ENCODE assay signal across 11 cellular contexts in the genomic region with DNA sequence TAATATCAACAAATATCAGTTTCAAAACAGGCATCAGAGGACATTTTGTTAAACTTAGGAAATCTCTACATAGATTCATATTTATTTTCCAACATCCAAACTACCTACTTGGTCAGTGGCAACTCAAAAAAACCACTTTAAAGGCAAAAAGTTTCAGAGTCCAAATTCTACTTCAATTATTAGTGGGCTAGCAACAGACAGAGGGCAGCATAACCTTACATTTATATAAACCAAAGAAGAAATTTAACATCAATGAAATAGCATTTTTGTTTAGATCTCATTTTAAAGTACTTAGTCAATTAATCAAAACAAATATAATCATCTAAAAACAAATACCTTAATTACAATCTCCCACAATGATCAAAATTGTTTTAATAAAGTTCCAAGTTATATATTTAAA. TPM values are rescaled to one million over a fixed set of nuclear protein-coding genes. Genes with fewer than 3 reads are reported as not detected.
DNase-seq lines count a peak whose midpoint lies in the region; ATAC-seq, FAIRE-seq and TF ChIP-seq lines count a peak whose summit lies in the region.
"Had no signal": no experiment of that assay in that cellular context is flagged by ENCODE, and none has a peak within 500 bp of the region (broad histone marks: within the 10 kb centered on the region; RNA-seq: fewer than 3 reads in every experiment).

No MANE protein-coding gene starts in this region.

- POLR2A ChIA-PET in endothelial cell of umbilical vein (lab: Charles Lee), result no interaction called here

- intact Hi-C loops in endothelial cell of umbilical vein (cut with micrococcal nuclease), result loop anchor here (1.0 to 2.0 kb wide), 3 partner anchors 23 to 282 kb away; no protein-coding TSS in a partner anchor
- intact Hi-C loops in aorta (cut with DNase I), result no loop called here

- CTCF ChIA-PET in endothelial cell of umbilical vein (lab: Charles Lee), result interaction anchor here (0.7 to 4.5 kb wide), 8 partner anchors 11 to 319 kb away, joined by 3 to 70 read pairs (median 6); no protein-coding TSS in a partner anchor

- no peaks in the 10 kb centered on the region for H4K20me1 ChIP-seq in OCI-LY1 (ENCODE audit: insufficient read depth, low read length)
- H4K20me1 ChIP-seq in endothelial cell of umbilical vein (replicated peaks; ENCODE audit: control insufficient read depth, extremely low read depth, insufficient read depth, low read length), result no peaks in the 10 kb centered on the region
- no peaks in the 10 kb centered on the region for H4K20me1 ChIP-seq in osteoblast (ENCODE audit: insufficient read depth, low read length)

- no peak for ATAC-seq in aorta (ENCODE audit: low FRiP score)
- no peak for ATAC-seq in GM19467 (IDR thresholded peaks at IDR 0.05; ENCODE audit: unreplicated experiment)
- ATAC-seq: activated naive CD8-positive, alpha-beta T cell treated with anti-CD3 and anti-CD28 coated beads, Interleukin-2, amount 50 U/mL, for 24 hours had no signal

- H3K4me1 ChIP-seq in OCI-LY1 (ENCODE audit: insufficient read depth, low read length, severe bottlenecking), result no peaks in the 10 kb centered on the region
- H3K4me1 ChIP-seq in endothelial cell of umbilical vein (ENCODE audit: control insufficient read depth, extremely low read depth, insufficient read depth, low read length), result no peaks in the 10 kb centered on the region
- H3K4me1 ChIP-seq in osteoblast (ENCODE audit: insufficient read depth, low read length), result no peaks in the 10 kb centered on the region
- H3K4me1 ChIP-seq in aorta (ENCODE audit: control insufficient read depth in 1 of 2, insufficient read depth in 2 of 2, low read length in 2 of 2), result no peaks in the 10 kb centered on the region

- H3K9ac ChIP-seq in OCI-LY1 (ENCODE audit: low read length), result no peak overlapping the region
- no peak overlapping the region for H3K9ac ChIP-seq in endothelial cell of umbilical vein (replicated peaks; ENCODE audit: extremely low read depth, insufficient read depth, low read length)

- no peaks in the 10 kb centered on the region for H3K79me2 ChIP-seq in OCI-LY1 (ENCODE audit: insufficient read depth, low read length)
- no peaks in the 10 kb centered on the region for H3K79me2 ChIP-seq in endothelial cell of umbilical vein (ENCODE audit: control insufficient read depth, insufficient read depth, low read length)
- H3K79me2 ChIP-seq in osteoblast (ENCODE audit: insufficient read depth, low read length), result no peaks in the 10 kb centered on the region

- H3K36me3 ChIP-seq in OCI-LY1 (ENCODE audit: insufficient read depth, low read length) (peaks cover 12% of the 10 kb centered on the region), endothelial cell of umbilical vein (ENCODE audit: control insufficient read depth in 2 of 2, extremely low read depth in 1 of 2, insufficient read depth in 2 of 2, low read length in 2 of 2) (no peaks in the 10 kb centered on the region), osteoblast (ENCODE audit: insufficient read depth, low read length) (no peaks in the 10 kb centered on the region), aorta (ENCODE audit: control insufficient read depth in 1 of 2, insufficient read depth in 2 of 2, low read length in 1 of 2) (no peaks in the 10 kb centered on the region)

- no peak for FAIRE-seq in endothelial cell of umbilical vein (lab: Jason Lieb, UNC)

- H3K9me3 ChIP-seq in OCI-LY1 (ENCODE audit: low read length), result no peaks in the 10 kb centered on the region
- H3K9me3 ChIP-seq in endothelial cell of umbilical vein (replicated peaks; ENCODE audit: control insufficient read depth, insufficient read depth, low read length), result no peaks in the 10 kb centered on the region
- H3K9me3 ChIP-seq in osteoblast (ENCODE audit: low read depth, low read length), result no peaks in the 10 kb centered on the region
- H3K9me3 ChIP-seq in aorta (ENCODE audit: control insufficient read depth, low read length), result no peaks in the 10 kb centered on the region

- DNase-seq in NCI-H146 treated with DMSO at 0.1 percent for 48 hours (lab: John Stamatoyannopoulos, UW; ENCODE audit: unreplicated experiment) (peak; percentile 9), NCI-H146 (lab: John Stamatoyannopoulos, UW) (no peak), endothelial cell of umbilical vein (ENCODE audit: low read depth, low spot score) (peak; percentile 27), osteoblast (ENCODE audit: insufficient read length, low spot score, missing footprints) (no peak), aorta (no peak), SW480 (ENCODE audit: low spot score) (no peak)
- DNase-seq: activated CD4-positive, alpha-beta T cell treated with anti-CD3 and anti-CD28 coated beads, Interleukin-2, amount 50 U/mL, for 1 hour; activated naive CD8-positive, alpha-beta T cell treated with anti-CD3 and anti-CD28 coated beads, Interleukin-2, amount 50 U/mL, for 24 hours; NCI-H1417 treated with DMSO at 0.1 percent for 48 hours had no signal

- BruUV-seq in endothelial cell of umbilical vein (replicated peaks; lab: Mats Ljungman, UMichigan), result no TSS peak

- H3K27me3 ChIP-seq in OCI-LY1 (ENCODE audit: insufficient read depth, low read length) (no peaks in the 10 kb centered on the region), endothelial cell of umbilical vein (ENCODE audit: control insufficient read depth in 2 of 2, insufficient read depth in 2 of 2, low read length in 2 of 2) (no peaks in the 10 kb centered on the region), osteoblast (ENCODE audit: insufficient read depth, low read length) (no peaks in the 10 kb centered on the region), aorta (ENCODE audit: control insufficient read depth in 1 of 2, insufficient read depth in 2 of 2, low read length in 1 of 2) (no peaks in the 10 kb centered on the region)

- H3K9me1 ChIP-seq in endothelial cell of umbilical vein (replicated peaks; ENCODE audit: control insufficient read depth, extremely low read depth, insufficient read depth, low read length), result no peaks in the 10 kb centered on the region

- TF ChIP-seq CTCF in OCI-LY1 (IDR thresholded peaks at IDR 0.05; ENCODE audit: low read length) (peak; percentile 22; the same call in 1 of the 2 replicates), endothelial cell of umbilical vein (IDR thresholded peaks at IDR 0.05; ENCODE audit: extremely low read depth in 1 of 2, insufficient read depth in 1 of 2, low read depth in 1 of 2, low read length in 2 of 2) (peak; percentile 16 to 19), osteoblast (IDR thresholded peaks at IDR 0.05; ENCODE audit: extremely low read depth, low read depth, low read length) (peak; percentile 56)

- dilution Hi-C loops in endothelial cell of umbilical vein (cut with MboI; ENCODE audit: extremely low pct_ligation_motif_present, low sequenced_read_pairs), result no loop called here

- H3K4me3 ChIP-seq in OCI-LY1 (ENCODE audit: low read depth, low read length, poor library complexity, severe bottlenecking) (no peak overlapping the region), endothelial cell of umbilical vein (replicated peaks in 1 of 3; ENCODE audit: insufficient read depth in 1 of 3, low read depth in 1 of 3, low read length in 3 of 3) (no peak overlapping the region), osteoblast (ENCODE audit: insufficient read depth, low read length) (no peak overlapping the region), aorta (ENCODE audit: low read length in 2 of 2) (no peak overlapping the region)

- H3K27ac ChIP-seq in OCI-LY1 (ENCODE audit: low read depth, low read length, poor library complexity, severe bottlenecking) (no peak overlapping the region), endothelial cell of umbilical vein (ENCODE audit: insufficient read depth, low read depth, low read length) (no peak overlapping the region), osteoblast (ENCODE audit: low read depth, low read length) (no peak overlapping the region), aorta (ENCODE audit: low read depth in 1 of 2, low read length in 2 of 2) (no peak overlapping the region)

- no peak for TF ChIP-seq POLR2A in endothelial cell of umbilical vein (IDR thresholded peaks at IDR 0.05; ENCODE audit: low read depth, low read length)

- H3F3A ChIP-seq in OCI-LY1 (ENCODE audit: insufficient read depth, low read length), result no peaks in the 10 kb centered on the region

- H3K9me2 ChIP-seq in OCI-LY1 (ENCODE audit: low read depth, low read length), result no peaks in the 10 kb centered on the region

- H3K4me2 ChIP-seq in OCI-LY1 (ENCODE audit: low read length) (no peak overlapping the region), endothelial cell of umbilical vein (ENCODE audit: insufficient read depth, low read length) (no peak overlapping the region), osteoblast (ENCODE audit: insufficient read depth, low read length) (no peak overlapping the region)

- H2AFZ ChIP-seq in OCI-LY1 (ENCODE audit: low read length), result no peak overlapping the region
- H2AFZ ChIP-seq in endothelial cell of umbilical vein (ENCODE audit: low read depth, low read length), result no peak overlapping the region
- no peak overlapping the region for H2AFZ ChIP-seq in osteoblast (ENCODE audit: low read length)

TF ChIP-seq in endothelial cell of umbilical vein, 7 proteins besides CTCF, POLR2A, EP300 and RAD21:
- TF ChIP-seq POLR2AphosphoS5 (IDR thresholded peaks at IDR 0.05; ENCODE audit: insufficient read depth, low read depth, low read length), result no peak
- no peak for TF ChIP-seq JUN (IDR thresholded peaks at IDR 0.05; ENCODE audit: borderline replicate concordance, insufficient read depth, insufficient read length, low read depth)
- TF ChIP-seq EZH2 (IDR thresholded peaks at IDR 0.05; ENCODE audit: borderline replicate concordance, low read depth, low read length, severe bottlenecking), result no peak
- no peak for TF ChIP-seq FOS (IDR thresholded peaks at IDR 0.05; ENCODE audit: borderline replicate concordance, insufficient read depth, low read length)
- no peak for TF ChIP-seq MAX (IDR thresholded peaks at IDR 0.05; ENCODE audit: insufficient read depth, insufficient read length)
- TF ChIP-seq GATA2 (IDR thresholded peaks at IDR 0.05; ENCODE audit: insufficient read depth, insufficient read length, low read depth, low read length), result no peak
- no peak for TF ChIP-seq MYC (IDR thresholded peaks at IDR 0.05; ENCODE audit: low read depth, low read length)

RNA-seq across cellular contexts. Expression of gene RTTN, which starts 33.3 kb away (rescaled TPM):
- total RNA-seq in endothelial cell of umbilical vein (16.7 and 17.4 TPM in 2 replicates), osteoblast (11.2 and 15.6 TPM in 2 replicates), aorta (10 to 100 TPM; 16.5 to 17.5 TPM)
- polyA plus RNA-seq in endothelial cell of umbilical vein (2.9 and 3.1 TPM in 2 replicates), aorta (1 to 10 TPM; 2.1 to 7.1 TPM)
- polyA plus RNA-seq in endothelial cell of umbilical vein (2011; cell fraction: cytosol; rRNA removed), result 3.3 and 3.6 TPM in 2 replicates
- 20.7 and 24.0 TPM in 2 replicates for polyA plus RNA-seq in endothelial cell of umbilical vein (2011; cell fraction: nucleus; rRNA removed)
- polyA plus RNA-seq in endothelial cell of umbilical vein (2012), result 3.3 and 6.5 TPM in 2 replicates
- 20.7 and 25.0 TPM in 2 replicates for polyA minus RNA-seq in endothelial cell of umbilical vein
- 10.5 TPM for polyA minus RNA-seq in endothelial cell of umbilical vein (2011; cell fraction: cytosol; rRNA and poly(A)+ RNA removed)
- polyA minus RNA-seq in endothelial cell of umbilical vein (2011; cell fraction: nucleus; rRNA and poly(A)+ RNA removed), result 81.7 and 144 TPM in 2 replicates

Comparison
In these comparisons a context has a peak if more than half of its experiments do, and no peak if none do; other contexts are left out.
1. DNase-seq: peak in NCI-H146 treated with DMSO at 0.1 percent for 48 hours (single experiment) and endothelial cell of umbilical vein (single experiment); none in NCI-H146 (single experiment), osteoblast (single experiment), aorta (0 of 2) and SW480 (single experiment).
2. Peak in every context shown above with its lines, with median percentiles within 50 percentile points of each other: CTCF ChIP-seq.